Comparison of ENCODE assay signal across 16 cellular contexts in genomic region chr16:1375298-1375640, GRCh38. TPM values are rescaled to one million over a fixed set of nuclear protein-coding genes. Genes with fewer than 3 reads are reported as not detected.
A peak's percentile ranks its signal among the peaks of the same experiment; 100 is the strongest.
DNase-seq lines count a peak whose midpoint lies in the region; ATAC-seq, FAIRE-seq and TF ChIP-seq lines count a peak whose summit lies in the region.
"Had no signal": no experiment of that assay in that cellular context is flagged by ENCODE, and none has a peak within 500 bp of the region (broad histone marks: within the 10 kb centered on the region; RNA-seq: fewer than 3 reads in every experiment).

No MANE protein-coding gene starts in this region.

- TF ChIP-seq CTCF in HepG2 (CRISPR knock-in tag; IDR thresholded peaks at IDR 0.05): no peak
- TF ChIP-seq CTCF in right lobe of liver (IDR thresholded peaks at IDR 0.05): no peak
- no peak for TF ChIP-seq CTCF in psoas muscle (IDR thresholded peaks at IDR 0.05)

- H4K20me1 ChIP-seq in HepG2 (ENCODE audit: insufficient read depth, low read length): peaks cover 13% of the 10 kb centered on the region

- DNase-seq in HepG2 (ENCODE audit: low spot score): no peak
- no peak for DNase-seq in right lobe of liver
- DNase-seq in psoas muscle: no peak
- no peak for DNase-seq in midbrain (lab: John Stamatoyannopoulos, UW)
- DNase-seq: AML-193; Caco-2; CD4-positive, alpha-beta T cell; GM23248; HCEC 1CT had no signal

- CTCF ChIA-PET in HepG2 (lab: Yijun Ruan, JAX; ENCODE audit: low intra/inter-chr PET ratio, low total read pairs): no interaction called here

- H3K4me3 ChIP-seq in HepG2 (replicated peaks in 1 of 3; ENCODE audit: insufficient read depth in 1 of 3, low read depth in 2 of 3, low read length in 3 of 3) (no peak overlapping the region), right lobe of liver (no peak overlapping the region), psoas muscle (peak overlapping the region; percentile 38)
- H3K4me3 ChIP-seq: A549, GM23248 had no signal

- no peak overlapping the region for H3K4me2 ChIP-seq in HepG2 (ENCODE audit: low read depth, low read length)
- H3K4me2 ChIP-seq: A549 had no signal

- H3K9ac ChIP-seq in HepG2 (ENCODE audit: insufficient read depth, low read depth, low read length): no peak overlapping the region
- H3K9ac ChIP-seq: GM23248 had no signal

- ATAC-seq in HepG2 (no peak), right lobe of liver (no peak), psoas muscle (no peak)
- ATAC-seq: A549 had no signal

- in situ Hi-C loops in HepG2 (cut with HindIII; ENCODE audit: extremely low pct_ligation_motif_present, low pct_unique_long_range_greater_than_20kb): no loop called here

- H3K9me3 ChIP-seq in HepG2 (ENCODE audit: low read length): no peaks in the 10 kb centered on the region
- no peaks in the 10 kb centered on the region for H3K9me3 ChIP-seq in right lobe of liver
- H3K9me3 ChIP-seq in psoas muscle: no peaks in the 10 kb centered on the region
- H3K9me3 ChIP-seq: A549, Caco-2 had no signal

- TF ChIP-seq EP300 in HepG2 (IDR thresholded peaks at IDR 0.05; ENCODE audit: low read depth in 2 of 2, low read length in 2 of 2) (no peak), HepG2 (CRISPR knock-in tag; IDR thresholded peaks at IDR 0.05; ENCODE audit: borderline replicate concordance) (no peak)

- peaks cover 16% of the 10 kb centered on the region for H3K79me2 ChIP-seq in HepG2 (ENCODE audit: insufficient read depth, low read length)

- BruUV-seq in HepG2 (replicated peaks; lab: Mats Ljungman, UMichigan): no TSS peak

- intact Hi-C loops in HepG2 (cut with micrococcal nuclease; ENCODE audit: unreplicated experiment) (no loop called here), right lobe of liver (cut with DNase I) (no loop called here), psoas muscle (cut with DNase I) (loop anchor here (5.0 kb wide), 2 partner anchors 37 to 332 kb away; partner anchors contain the start of genes MAPK8IP3 (in 1 of the 2) and UNKL (in 1 of the 2))

- H3K4me1 ChIP-seq in HepG2 (ENCODE audit: insufficient read depth, low read length) (peaks cover 24% of the 10 kb centered on the region), right lobe of liver (peaks cover 0 to 18% (median 6%) of the 10 kb centered on the region in 4 donors), psoas muscle (peaks cover 10% of the 10 kb centered on the region)

- no peak for TF ChIP-seq POLR2A in HepG2 (IDR thresholded peaks at IDR 0.05; ENCODE audit: insufficient read depth in 1 of 2, low read depth in 2 of 2, low read length in 2 of 2)
- TF ChIP-seq POLR2A in right lobe of liver (IDR thresholded peaks at IDR 0.05): no peak

- no peak overlapping the region for H2AFZ ChIP-seq in HepG2 (ENCODE audit: low read length)
- H2AFZ ChIP-seq: GM23248 had no signal

- H3K27ac ChIP-seq in HepG2 (ENCODE audit: extremely low read length, insufficient read depth, low read length) (no peak overlapping the region), right lobe of liver (no peak overlapping the region), psoas muscle (peak overlapping the region; percentile 66)
- H3K27ac ChIP-seq: 22Rv1, C4-2B, GM23248 had no signal

- 95% methylated on average over 7 of the region's 24 CpGs for WGBS in HepG2 (ENCODE audit: low lambda C conversion rate)
- WGBS in right lobe of liver (ENCODE audit: insufficient coverage, low coverage, low lambda C conversion rate, missing lambda C conversion rate): no CpG with 5 or more reads among the region's 24 CpGs
- 71 to 81% (median 73%) methylated on average over 23 to 24 of the region's 24 CpGs for WGBS in psoas muscle, 3 donors

- no peaks in the 10 kb centered on the region for H3K27me3 ChIP-seq in HepG2 (ENCODE audit: control insufficient read depth in 1 of 2, insufficient read depth in 2 of 2, low read length in 2 of 2)
- no peaks in the 10 kb centered on the region for H3K27me3 ChIP-seq in right lobe of liver
- H3K27me3 ChIP-seq in psoas muscle (ENCODE audit: insufficient read depth in 3 of 3, low read length in 2 of 3): no peaks in the 10 kb centered on the region

- no peak for FAIRE-seq in HepG2 (lab: Jason Lieb, UNC)
- FAIRE-seq: A549, D721Med, G401.6, GM12891, H54 had no signal

- POLR2A ChIA-PET in HepG2 (lab: Yijun Ruan, JAX): no interaction called here

- H3K36me3 ChIP-seq in HepG2 (replicated peaks in 1 of 2; ENCODE audit: control insufficient read depth in 1 of 2, insufficient read depth in 2 of 2, low read length in 2 of 2): peaks cover 5 to 10% of the 10 kb centered on the region in 2 experiments; a peak in 2 of 5 replicates
- H3K36me3 ChIP-seq in right lobe of liver: peaks cover 0 to 6% (median 1%) of the 10 kb centered on the region in 4 donors
- peaks cover 0 to 20% of the 10 kb centered on the region in 2 donors for H3K36me3 ChIP-seq in psoas muscle (ENCODE audit: insufficient read depth in 1 of 2, low read depth in 1 of 2)

- TF ChIP-seq RAD21 in HepG2 (CRISPR knock-in tag; IDR thresholded peaks at IDR 0.05): no peak

RNA-seq across cellular contexts. Expression of gene GNPTG, which starts 23.5 kb away (rescaled TPM):
- total RNA-seq in HepG2 (2016; rRNA removed; fragmentation: Illumina TruSeq; extraction: Trizol): 8.8 and 22.7 TPM in 2 replicates
- total RNA-seq in HepG2 (2016; cell fraction: cytosol; rRNA removed; fragmentation: Illumina TruSeq; extraction: Trizol; ENCODE audit: low read depth): 8.5 and 9.4 TPM in 2 replicates
- total RNA-seq in HepG2 (2016; cell fraction: insoluble cytoplasmic fraction; rRNA removed; fragmentation: Illumina TruSeq; extraction: Trizol): 7.2 and 22.9 TPM in 2 replicates
- 11.3 and 14.3 TPM in 2 replicates for total RNA-seq in HepG2 (2016; cell fraction: membrane; rRNA removed; fragmentation: Illumina TruSeq; extraction: Trizol)
- 18.3 and 21.7 TPM in 2 replicates for total RNA-seq in HepG2 (2016; cell fraction: nucleus; rRNA removed; fragmentation: Illumina TruSeq; extraction: Trizol)
- polyA plus RNA-seq in HepG2 (2011; rRNA removed): 71.1 and 79.9 TPM in 2 replicates
- polyA plus RNA-seq in HepG2 (2011; cell fraction: cytosol; rRNA removed): 54.7 and 81.5 TPM in 2 replicates
- 96.1 and 122 TPM in 2 replicates for polyA plus RNA-seq in HepG2 (2011; cell fraction: nucleus; rRNA removed)
- 23.4 and 23.5 TPM in 2 replicates for polyA plus RNA-seq in HepG2 (2012)
- polyA plus RNA-seq in HepG2 (2016; cell fraction: cytosol; fragmentation: Illumina TruSeq; extraction: Trizol; ENCODE audit: low read depth): 15.1 and 18.1 TPM in 2 replicates
- 15.0 and 19.6 TPM in 2 replicates for polyA plus RNA-seq in HepG2 (2016; cell fraction: insoluble cytoplasmic fraction; fragmentation: Illumina TruSeq; extraction: Trizol; ENCODE audit: low read depth)
- polyA plus RNA-seq in HepG2 (2016; cell fraction: membrane; fragmentation: Illumina TruSeq; extraction: Trizol; ENCODE audit: low read depth): 15.9 and 17.7 TPM in 2 replicates
- 81.4 and 87.5 TPM in 2 replicates for polyA plus RNA-seq in HepG2 (2016; cell fraction: nucleus; fragmentation: Illumina TruSeq; extraction: Trizol; ENCODE audit: insufficient read depth, low read depth)
- polyA minus RNA-seq in HepG2 (2011; rRNA and poly(A)+ RNA removed; ENCODE audit: low replicate concordance): 35.8 and 59.3 TPM in 2 replicates
- polyA minus RNA-seq in HepG2 (2011; cell fraction: cytosol; rRNA and poly(A)+ RNA removed): 14.2 and 19.1 TPM in 2 replicates
- polyA minus RNA-seq in HepG2 (2011; cell fraction: nucleus; rRNA and poly(A)+ RNA removed): 7.6 and 15.6 TPM in 2 replicates
- 10 to 100 TPM; 44.3 to 72.8 (median 63.0) TPM for total RNA-seq in right lobe of liver
- 10 to 100 TPM; 27.9 to 36.6 (median 32.5) TPM for total RNA-seq in psoas muscle
- 10 to 100 TPM; 29.5 to 31.2 (median 30.7) TPM for polyA plus RNA-seq in psoas muscle

RNA-seq across cellular contexts. Expression of gene TSR3, which starts 23.6 kb away (rescaled TPM):
- total RNA-seq in HepG2 (2016; rRNA removed; fragmentation: Illumina TruSeq; extraction: Trizol): 45.1 and 51.0 TPM in 2 replicates
- 118 and 125 TPM in 2 replicates for total RNA-seq in HepG2 (2016; cell fraction: cytosol; rRNA removed; fragmentation: Illumina TruSeq; extraction: Trizol; ENCODE audit: low read depth)
- 49.3 and 52.7 TPM in 2 replicates for total RNA-seq in HepG2 (2016; cell fraction: insoluble cytoplasmic fraction; rRNA removed; fragmentation: Illumina TruSeq; extraction: Trizol)
- 124 and 132 TPM in 2 replicates for total RNA-seq in HepG2 (2016; cell fraction: membrane; rRNA removed; fragmentation: Illumina TruSeq; extraction: Trizol)
- total RNA-seq in HepG2 (2016; cell fraction: nucleus; rRNA removed; fragmentation: Illumina TruSeq; extraction: Trizol): 18.2 and 27.2 TPM in 2 replicates
- polyA plus RNA-seq in HepG2 (2011; rRNA removed): 24.2 and 26.2 TPM in 2 replicates
- polyA plus RNA-seq in HepG2 (2011; cell fraction: cytosol; rRNA removed): 32.0 and 45.5 TPM in 2 replicates
- polyA plus RNA-seq in HepG2 (2011; cell fraction: nucleus; rRNA removed): 19.0 and 20.6 TPM in 2 replicates
- 21.4 TPM in 2 replicates for polyA plus RNA-seq in HepG2 (2012)
- polyA plus RNA-seq in HepG2 (2016; cell fraction: cytosol; fragmentation: Illumina TruSeq; extraction: Trizol; ENCODE audit: low read depth): 132 and 144 TPM in 2 replicates
- polyA plus RNA-seq in HepG2 (2016; cell fraction: insoluble cytoplasmic fraction; fragmentation: Illumina TruSeq; extraction: Trizol; ENCODE audit: low read depth): 51.4 and 56.6 TPM in 2 replicates
- polyA plus RNA-seq in HepG2 (2016; cell fraction: membrane; fragmentation: Illumina TruSeq; extraction: Trizol; ENCODE audit: low read depth): 124 TPM in 2 replicates
- 43.7 and 46.5 TPM in 2 replicates for polyA plus RNA-seq in HepG2 (2016; cell fraction: nucleus; fragmentation: Illumina TruSeq; extraction: Trizol; ENCODE audit: insufficient read depth, low read depth)
- 32.8 and 34.9 TPM in 2 replicates for polyA minus RNA-seq in HepG2 (2011; rRNA and poly(A)+ RNA removed; ENCODE audit: low replicate concordance)
- 14.0 and 21.0 TPM in 2 replicates for polyA minus RNA-seq in HepG2 (2011; cell fraction: cytosol; rRNA and poly(A)+ RNA removed)
- polyA minus RNA-seq in HepG2 (2011; cell fraction: nucleus; rRNA and poly(A)+ RNA removed): 6.6 and 7.2 TPM in 2 replicates
- 10 to 100 TPM; 20.7 to 66.5 (median 24.5) TPM for total RNA-seq in right lobe of liver
- 10 to 100 TPM; 40.0 to 55.3 (median 43.2) TPM for total RNA-seq in psoas muscle
- polyA plus RNA-seq in psoas muscle: 100 to 1,000 TPM in 2 of 3 donors, 10 to 100 TPM in 1; 55.1 to 109 (median 107) TPM

RNA-seq across cellular contexts. Expression of gene UNKL, which starts 39.2 kb away (rescaled TPM):
- total RNA-seq in HepG2 (2016; rRNA removed; fragmentation: Illumina TruSeq; extraction: Trizol): 11.0 and 17.6 TPM in 2 replicates
- total RNA-seq in HepG2 (2016; cell fraction: cytosol; rRNA removed; fragmentation: Illumina TruSeq; extraction: Trizol; ENCODE audit: low read depth): 5.5 and 6.6 TPM in 2 replicates
- 10.1 and 16.6 TPM in 2 replicates for total RNA-seq in HepG2 (2016; cell fraction: insoluble cytoplasmic fraction; rRNA removed; fragmentation: Illumina TruSeq; extraction: Trizol)
- 9.9 and 10.4 TPM in 2 replicates for total RNA-seq in HepG2 (2016; cell fraction: membrane; rRNA removed; fragmentation: Illumina TruSeq; extraction: Trizol)
- total RNA-seq in HepG2 (2016; cell fraction: nucleus; rRNA removed; fragmentation: Illumina TruSeq; extraction: Trizol): 12.2 and 16.5 TPM in 2 replicates
- 10.4 and 13.4 TPM in 2 replicates for polyA plus RNA-seq in HepG2 (2011; rRNA removed)
- polyA plus RNA-seq in HepG2 (2011; cell fraction: cytosol; rRNA removed): 3.3 and 4.7 TPM in 2 replicates
- 75.3 and 105 TPM in 2 replicates for polyA plus RNA-seq in HepG2 (2011; cell fraction: nucleus; rRNA removed)
- polyA plus RNA-seq in HepG2 (2012): 7.2 and 11.6 TPM in 2 replicates
- polyA plus RNA-seq in HepG2 (2016; cell fraction: cytosol; fragmentation: Illumina TruSeq; extraction: Trizol; ENCODE audit: low read depth): 2.4 and 4.0 TPM in 2 replicates
- 11.7 and 13.2 TPM in 2 replicates for polyA plus RNA-seq in HepG2 (2016; cell fraction: insoluble cytoplasmic fraction; fragmentation: Illumina TruSeq; extraction: Trizol; ENCODE audit: low read depth)
- 4.2 and 6.8 TPM in 2 replicates for polyA plus RNA-seq in HepG2 (2016; cell fraction: membrane; fragmentation: Illumina TruSeq; extraction: Trizol; ENCODE audit: low read depth)
- polyA plus RNA-seq in HepG2 (2016; cell fraction: nucleus; fragmentation: Illumina TruSeq; extraction: Trizol; ENCODE audit: insufficient read depth, low read depth): 48.5 and 55.0 TPM in 2 replicates
- 14.8 and 18.0 TPM in 2 replicates for polyA minus RNA-seq in HepG2 (2011; rRNA and poly(A)+ RNA removed; ENCODE audit: low replicate concordance)
- polyA minus RNA-seq in HepG2 (2011; cell fraction: cytosol; rRNA and poly(A)+ RNA removed): 7.9 and 12.6 TPM in 2 replicates
- polyA minus RNA-seq in HepG2 (2011; cell fraction: nucleus; rRNA and poly(A)+ RNA removed): 9.3 and 22.1 TPM in 2 replicates
- total RNA-seq in right lobe of liver: 10 to 100 TPM in 4 of 6 experiments, 1 to 10 TPM in 2; 9.0 to 14.2 (median 12.0) TPM
- total RNA-seq in psoas muscle: 10 to 100 TPM; 21.9 to 41.0 (median 34.2) TPM
- polyA plus RNA-seq in psoas muscle: 10 to 100 TPM; 17.3 to 58.7 (median 19.2) TPM

RNA-seq across cellular contexts. Expression of gene BAIAP3, which starts 41.8 kb away (rescaled TPM):
- total RNA-seq in HepG2 (2016; rRNA removed; fragmentation: Illumina TruSeq; extraction: Trizol): 2.0 and 3.2 TPM in 2 replicates
- 0.40 and 0.79 TPM in 2 replicates for total RNA-seq in HepG2 (2016; cell fraction: cytosol; rRNA removed; fragmentation: Illumina TruSeq; extraction: Trizol; ENCODE audit: low read depth)
- total RNA-seq in HepG2 (2016; cell fraction: insoluble cytoplasmic fraction; rRNA removed; fragmentation: Illumina TruSeq; extraction: Trizol): 1.2 and 2.4 TPM in 2 replicates
- total RNA-seq in HepG2 (2016; cell fraction: membrane; rRNA removed; fragmentation: Illumina TruSeq; extraction: Trizol): 0.80 and 1.3 TPM in 2 replicates
- 2.8 and 4.0 TPM in 2 replicates for total RNA-seq in HepG2 (2016; cell fraction: nucleus; rRNA removed; fragmentation: Illumina TruSeq; extraction: Trizol)
- polyA plus RNA-seq in HepG2 (2011; rRNA removed): 5.7 and 9.1 TPM in 2 replicates
- 2.2 and 2.3 TPM in 2 replicates for polyA plus RNA-seq in HepG2 (2011; cell fraction: cytosol; rRNA removed)
- 91.6 and 123 TPM in 2 replicates for polyA plus RNA-seq in HepG2 (2011; cell fraction: nucleus; rRNA removed)
- polyA plus RNA-seq in HepG2 (2012): 3.7 and 4.3 TPM in 2 replicates
- 0.31 and 0.35 TPM in 2 replicates for polyA plus RNA-seq in HepG2 (2016; cell fraction: cytosol; fragmentation: Illumina TruSeq; extraction: Trizol; ENCODE audit: low read depth)
- 1.0 and 2.5 TPM in 2 replicates for polyA plus RNA-seq in HepG2 (2016; cell fraction: insoluble cytoplasmic fraction; fragmentation: Illumina TruSeq; extraction: Trizol; ENCODE audit: low read depth)
- 0.46 and 0.62 TPM in 2 replicates for polyA plus RNA-seq in HepG2 (2016; cell fraction: membrane; fragmentation: Illumina TruSeq; extraction: Trizol; ENCODE audit: low read depth)
- 5.9 and 9.4 TPM in 2 replicates for polyA plus RNA-seq in HepG2 (2016; cell fraction: nucleus; fragmentation: Illumina TruSeq; extraction: Trizol; ENCODE audit: insufficient read depth, low read depth)
- polyA minus RNA-seq in HepG2 (2011; rRNA and poly(A)+ RNA removed; ENCODE audit: low replicate concordance): 0.40 and 7.9 TPM in 2 replicates
- polyA minus RNA-seq in HepG2 (2011; cell fraction: cytosol; rRNA and poly(A)+ RNA removed): 2.1 and 2.6 TPM in 2 replicates
- polyA minus RNA-seq in HepG2 (2011; cell fraction: nucleus; rRNA and poly(A)+ RNA removed): 12.2 and 20.9 TPM in 2 replicates
- 1 to 10 TPM; 5.4 to 7.6 (median 5.8) TPM for total RNA-seq in right lobe of liver
- total RNA-seq in psoas muscle: 1 to 10 TPM in 3 of 4 donors, under 1 TPM in 1; 0.38 to 3.5 (median 1.9) TPM
- 1 to 10 TPM in 1 of 3 donors, under 1 TPM in 2; 0.62 to 1.1 (median 0.79) TPM for polyA plus RNA-seq in psoas muscle

RNA-seq across cellular contexts. Expression of gene UQCC4, which starts 45.3 kb away (rescaled TPM):
- total RNA-seq in HepG2 (2016; rRNA removed; fragmentation: Illumina TruSeq; extraction: Trizol) (29.6 and 29.9 TPM in 2 replicates), right lobe of liver (10 to 100 TPM in 1 of 6 experiments, 1 to 10 TPM in 5; 5.6 to 11.5 (median 6.0) TPM), psoas muscle (10 to 100 TPM; 11.7 to 22.8 (median 19.4) TPM)
- total RNA-seq in HepG2 (2016; cell fraction: cytosol; rRNA removed; fragmentation: Illumina TruSeq; extraction: Trizol; ENCODE audit: low read depth): 22.0 and 23.6 TPM in 2 replicates
- 27.3 and 30.2 TPM in 2 replicates for total RNA-seq in HepG2 (2016; cell fraction: insoluble cytoplasmic fraction; rRNA removed; fragmentation: Illumina TruSeq; extraction: Trizol)
- total RNA-seq in HepG2 (2016; cell fraction: membrane; rRNA removed; fragmentation: Illumina TruSeq; extraction: Trizol): 24.5 and 33.2 TPM in 2 replicates
- 11.7 and 14.7 TPM in 2 replicates for total RNA-seq in HepG2 (2016; cell fraction: nucleus; rRNA removed; fragmentation: Illumina TruSeq; extraction: Trizol)
- polyA plus RNA-seq in HepG2 (2011; rRNA removed) (17.6 and 19.2 TPM in 2 replicates), psoas muscle (10 to 100 TPM; 27.1 to 66.5 (median 63.7) TPM)
- polyA plus RNA-seq in HepG2 (2011; cell fraction: cytosol; rRNA removed): 21.5 and 24.4 TPM in 2 replicates
- polyA plus RNA-seq in HepG2 (2011; cell fraction: nucleus; rRNA removed): 9.1 and 10.9 TPM in 2 replicates
- 8.9 and 10.5 TPM in 2 replicates for polyA plus RNA-seq in HepG2 (2012)
- polyA plus RNA-seq in HepG2 (2016; cell fraction: cytosol; fragmentation: Illumina TruSeq; extraction: Trizol; ENCODE audit: low read depth): 13.9 and 22.1 TPM in 2 replicates
- 19.8 and 20.7 TPM in 2 replicates for polyA plus RNA-seq in HepG2 (2016; cell fraction: insoluble cytoplasmic fraction; fragmentation: Illumina TruSeq; extraction: Trizol; ENCODE audit: low read depth)
- polyA plus RNA-seq in HepG2 (2016; cell fraction: membrane; fragmentation: Illumina TruSeq; extraction: Trizol; ENCODE audit: low read depth): 17.4 and 20.9 TPM in 2 replicates
- 20.4 and 23.0 TPM in 2 replicates for polyA plus RNA-seq in HepG2 (2016; cell fraction: nucleus; fragmentation: Illumina TruSeq; extraction: Trizol; ENCODE audit: insufficient read depth, low read depth)
- 10.9 and 14.0 TPM in 2 replicates for polyA minus RNA-seq in HepG2 (2011; rRNA and poly(A)+ RNA removed; ENCODE audit: low replicate concordance)
- polyA minus RNA-seq in HepG2 (2011; cell fraction: cytosol; rRNA and poly(A)+ RNA removed): 5.3 and 5.4 TPM in 2 replicates
- 6.5 and 7.5 TPM in 2 replicates for polyA minus RNA-seq in HepG2 (2011; cell fraction: nucleus; rRNA and poly(A)+ RNA removed)

Comparison
In these comparisons a context has a peak if more than half of its experiments do, and no peak if none do; other contexts are left out.
1. intact Hi-C loops: an anchor here in psoas muscle (5.0 kb wide); none called in HepG2 and right lobe of liver.